ENCODE assay signal across 10 cellular contexts in the genomic region with DNA sequence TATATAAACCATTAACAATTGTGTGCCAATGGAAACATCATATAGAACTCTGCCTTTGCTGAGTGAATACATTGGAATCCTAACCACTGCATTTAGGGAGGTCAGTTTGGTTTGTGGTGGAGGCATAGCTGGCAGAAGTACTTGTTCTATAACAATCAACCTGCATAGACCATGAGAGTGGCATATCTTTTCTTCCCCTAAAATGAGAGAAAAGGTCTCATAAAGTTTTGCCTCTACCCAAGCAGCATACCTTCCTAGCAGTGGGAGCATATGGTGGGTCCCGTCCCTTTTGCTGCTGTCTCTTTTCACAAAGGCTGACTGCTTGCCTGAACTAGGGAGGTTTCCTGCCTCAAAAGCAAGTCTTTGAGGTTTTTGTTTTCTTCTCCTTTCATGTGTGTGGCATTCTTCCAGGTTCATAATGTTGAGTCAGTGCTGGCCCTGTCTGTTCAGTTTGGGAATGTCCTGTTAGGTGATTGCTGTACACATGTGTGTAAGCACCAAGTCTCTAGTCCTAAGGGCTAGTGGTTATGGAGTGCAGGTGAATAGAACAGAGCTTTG.
DNase-seq lines count a peak whose midpoint lies in the region; ATAC-seq, FAIRE-seq and TF ChIP-seq lines count a peak whose summit lies in the region.
"Had no signal": no experiment of that assay in that cellular context is flagged by ENCODE, and none has a peak within 500 bp of the region (broad histone marks: within the 10 kb centered on the region; RNA-seq: fewer than 3 reads in every experiment).

No MANE protein-coding gene starts in this region.

- H3K27me3 Mint-ChIP-seq in activated CD4-positive, alpha-beta T cell treated with anti-CD3 and anti-CD28 coated beads, Interleukin-2, amount 10 ng/mL, durations not matched to agents 7 days and 5 days, result no peaks in the 10 kb centered on the region
- no peaks in the 10 kb centered on the region for H3K27me3 Mint-ChIP-seq in dendritic cell treated with granulocyte-macrophage colony-stimulating factor and Interleukin-4, amounts not matched to agents 40 ng/mL and 50 ng/mL, for 4 days

- no peak overlapping the region for H3K4me3 Mint-ChIP-seq in activated CD4-positive, alpha-beta T cell treated with anti-CD3 and anti-CD28 coated beads, Interleukin-2, amount 10 ng/mL, durations not matched to agents 7 days and 5 days
- no peak overlapping the region for H3K4me3 Mint-ChIP-seq in dendritic cell treated with granulocyte-macrophage colony-stimulating factor and Interleukin-4, amounts not matched to agents 40 ng/mL and 50 ng/mL, for 4 days
- H3K4me3 Mint-ChIP-seq: naive B cell had no signal

- no peaks in the 10 kb centered on the region for H3K9me3 ChIP-seq in mucosa of descending colon

- intact Hi-C loops in dendritic cell treated with granulocyte-macrophage colony-stimulating factor and Interleukin-4, amounts not matched to agents 40 ng/mL and 50 ng/mL, for 4 days (cut with micrococcal nuclease), result no loop called here
- intact Hi-C loops in mucosa of descending colon (cut with DNase I, micrococcal nuclease), result no loop called here

- H3K4me3 ChIP-seq in mucosa of descending colon, result no peak overlapping the region

- CTCF ChIA-PET in activated CD4-positive, alpha-beta T cell treated with anti-CD3 and anti-CD28 coated beads, Interleukin-2, amount 10 ng/mL, durations not matched to agents 7 days and 5 days (lab: Charles Lee), result interaction anchor here (0.6 to 1.3 kb wide), 2 partner anchors 276 to 285 kb away, joined by 3 read pairs; no protein-coding TSS in a partner anchor

- peaks cover 14% of the 10 kb centered on the region for H3K4me1 ChIP-seq in mucosa of descending colon (ENCODE audit: low read depth)

- peaks cover 30% of the 10 kb centered on the region for H3K36me3 Mint-ChIP-seq in activated CD4-positive, alpha-beta T cell treated with anti-CD3 and anti-CD28 coated beads, Interleukin-2, amount 10 ng/mL, durations not matched to agents 7 days and 5 days (ENCODE audit: low read depth)
- peaks cover 34% of the 10 kb centered on the region for H3K36me3 Mint-ChIP-seq in dendritic cell treated with granulocyte-macrophage colony-stimulating factor and Interleukin-4, amounts not matched to agents 40 ng/mL and 50 ng/mL, for 4 days (ENCODE audit: low read depth)
- H3K36me3 Mint-ChIP-seq: naive B cell had no signal

- POLR2A ChIA-PET in activated CD4-positive, alpha-beta T cell treated with anti-CD3 and anti-CD28 coated beads, Interleukin-2, amount 10 ng/mL, durations not matched to agents 7 days and 5 days (lab: Charles Lee), result no interaction called here

- peak; percentile 96 for FAIRE-seq in RCC 7860 (lab: Jason Lieb, UNC)

- H3K27ac Mint-ChIP-seq in activated CD4-positive, alpha-beta T cell treated with anti-CD3 and anti-CD28 coated beads, Interleukin-2, amount 10 ng/mL, durations not matched to agents 7 days and 5 days, result peak overlapping the region; percentile 27
- peak overlapping the region; percentile 44 for H3K27ac Mint-ChIP-seq in dendritic cell treated with granulocyte-macrophage colony-stimulating factor and Interleukin-4, amounts not matched to agents 40 ng/mL and 50 ng/mL, for 4 days
- H3K27ac Mint-ChIP-seq: naive B cell had no signal

- DNase-seq in activated CD4-positive, alpha-beta T cell treated with anti-CD3 and anti-CD28 coated beads, Interleukin-2, amount 10 ng/mL, durations not matched to agents 7 days and 5 days, result no peak
- no peak for DNase-seq in activated CD4-positive, alpha-beta T cell treated with anti-CD3 and anti-CD28 coated beads, Interleukin-2, amount 50 U/mL, for 48 hours
- peak; percentile 89 for DNase-seq in RCC 7860 (ENCODE audit: low spot score)
- peak; percentile 95 for DNase-seq in renal cortical epithelial cell (ENCODE audit: low read depth)
- no peak for DNase-seq in mucosa of descending colon
- DNase-seq in GM19238 (ENCODE audit: insufficient read length, low spot score), result no peak
- DNase-seq in GM10266 (ENCODE audit: extremely low spot score), result no peak
- DNase-seq: naive B cell, WERI-Rb-1 had no signal

- H3K4me1 Mint-ChIP-seq in activated CD4-positive, alpha-beta T cell treated with anti-CD3 and anti-CD28 coated beads, Interleukin-2, amount 10 ng/mL, durations not matched to agents 7 days and 5 days, result peaks cover 71% of the 10 kb centered on the region
- H3K4me1 Mint-ChIP-seq in dendritic cell treated with granulocyte-macrophage colony-stimulating factor and Interleukin-4, amounts not matched to agents 40 ng/mL and 50 ng/mL, for 4 days (ENCODE audit: low read depth), result peaks cover 70% of the 10 kb centered on the region

- no peaks in the 10 kb centered on the region for H3K9me3 Mint-ChIP-seq in activated CD4-positive, alpha-beta T cell treated with anti-CD3 and anti-CD28 coated beads, Interleukin-2, amount 10 ng/mL, durations not matched to agents 7 days and 5 days
- no peaks in the 10 kb centered on the region for H3K9me3 Mint-ChIP-seq in dendritic cell treated with granulocyte-macrophage colony-stimulating factor and Interleukin-4, amounts not matched to agents 40 ng/mL and 50 ng/mL, for 4 days
- H3K9me3 Mint-ChIP-seq: naive B cell had no signal

- H3K36me3 ChIP-seq in mucosa of descending colon (ENCODE audit: low read depth), result no peaks in the 10 kb centered on the region
- H3K36me3 ChIP-seq: WERI-Rb-1 had no signal

- TF ChIP-seq CTCF in mucosa of descending colon (IDR thresholded peaks at IDR 0.05), result no peak
- TF ChIP-seq CTCF in GM10266 (IDR thresholded peaks at IDR 0.05; ENCODE audit: control insufficient read depth, insufficient read depth, low read depth, missing control alignments), result no peak

- no peak for ATAC-seq in mucosa of descending colon

Comparison
In these comparisons a context has a peak if more than half of its experiments do, and no peak if none do; other contexts are left out.
1. DNase-seq: peak in RCC 7860 (single experiment) and renal cortical epithelial cell (single experiment); none in activated CD4-positive, alpha-beta T cell treated with anti-CD3 and anti-CD28 coated beads, Interleukin-2, amount 10 ng/mL, durations not matched to agents 7 days and 5 days (single experiment), activated CD4-positive, alpha-beta T cell treated with anti-CD3 and anti-CD28 coated beads, Interleukin-2, amount 50 U/mL, for 48 hours (0 of 2), mucosa of descending colon (0 of 3), GM19238 (single experiment) and GM10266 (single experiment).